In the genomic region with DNA sequence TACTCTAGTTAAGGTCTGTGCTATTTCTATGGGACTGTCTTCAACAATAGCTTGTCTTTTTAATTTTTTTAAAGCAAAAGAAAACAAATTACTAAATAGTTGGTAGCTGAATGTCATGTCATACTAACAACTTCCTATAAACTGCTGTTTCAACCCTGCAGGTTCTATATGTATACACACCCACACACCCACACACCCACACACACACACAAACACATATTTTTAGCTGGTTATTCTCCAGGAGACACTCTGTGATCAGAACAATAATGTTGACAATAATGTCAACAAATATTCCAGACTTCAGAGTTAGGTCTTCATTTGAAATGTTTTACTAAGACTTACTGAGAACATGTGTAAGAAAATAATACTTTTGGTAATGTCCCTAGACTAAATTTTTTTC, we compare ENCODE assay signal across 1 cellular context.
TF ChIP-seq lines count a peak whose summit lies in the region.

No MANE protein-coding gene starts in this region.

TF ChIP-seq in A549, 52 proteins besides CTCF, POLR2A, EP300 and RAD21 (continued from another document):
- TF ChIP-seq SMC3 (IDR thresholded peaks at IDR 0.05), result no peak
- TF ChIP-seq USF2 (IDR thresholded peaks at IDR 0.05), result no peak
- TF ChIP-seq KDM1A (IDR thresholded peaks at IDR 0.05; ENCODE audit: low read depth), result no peak
- no peak for TF ChIP-seq RFX5 (IDR thresholded peaks at IDR 0.05)
- TF ChIP-seq ZSCAN20 (CRISPR knock-in tag; IDR thresholded peaks at IDR 0.05), result no peak
